ENCODE assay signal across 22 cellular contexts in the genomic region with DNA sequence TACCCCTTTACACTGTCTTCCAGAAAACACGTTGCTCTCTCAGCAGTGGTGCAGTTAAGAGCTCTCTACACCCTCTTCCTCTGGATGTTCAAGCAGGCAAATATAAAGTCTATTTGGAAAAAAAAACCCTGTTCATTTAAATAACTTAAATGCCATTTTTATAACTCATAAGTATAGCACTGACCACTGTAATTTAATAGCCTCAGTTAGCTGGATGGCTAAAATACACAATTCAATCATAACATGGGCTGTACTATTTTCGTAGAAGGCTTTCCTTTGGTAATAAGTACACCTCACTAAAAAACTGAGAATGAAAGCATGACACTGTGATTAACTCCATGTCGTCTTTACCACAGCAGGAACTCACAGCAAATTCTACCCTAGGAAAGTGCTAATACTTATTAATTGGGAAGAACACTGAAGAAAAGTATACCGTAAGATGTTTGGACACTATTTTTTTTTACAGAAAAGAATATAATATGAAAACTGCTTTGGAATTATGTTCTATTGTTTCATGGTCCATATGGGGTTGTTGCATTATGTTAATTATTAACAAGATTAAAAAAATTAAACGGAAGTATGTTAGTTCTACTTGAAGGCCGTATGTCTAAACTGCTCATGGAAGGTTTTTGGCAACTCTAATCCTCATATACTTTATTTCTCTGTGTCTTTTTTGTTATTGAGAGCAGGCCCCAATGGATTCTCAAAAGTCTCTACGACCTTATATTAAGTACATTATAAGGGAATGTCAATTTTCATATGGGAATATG.
A peak's percentile ranks its signal among the peaks of the same experiment; 100 is the strongest.
DNase-seq lines count a peak whose midpoint lies in the region; FAIRE-seq and TF ChIP-seq lines count a peak whose summit lies in the region.
"Had no signal": no experiment of that assay in that cellular context is flagged by ENCODE, and none has a peak within 500 bp of the region (broad histone marks: within the 10 kb centered on the region; RNA-seq: fewer than 3 reads in every experiment).

No MANE protein-coding gene starts in this region.

- H3K9me3 ChIP-seq in endodermal cell (ENCODE audit: control insufficient read depth, low read length) (no peaks in the 10 kb centered on the region), hepatocyte (ENCODE audit: low read depth) (no peaks in the 10 kb centered on the region)
- H3K9me3 ChIP-seq: BLaER1, esophagus muscularis mucosa, sigmoid colon had no signal

- TF ChIP-seq CTCF in endodermal cell (conservative IDR thresholded peaks at IDR 0.05), result no peak
- no peak for TF ChIP-seq CTCF in osteocyte (IDR thresholded peaks at IDR 0.05)
- no peak for TF ChIP-seq CTCF in hepatocyte (IDR thresholded peaks at IDR 0.05; ENCODE audit: poor library complexity)

- H3K4me3 Mint-ChIP-seq in endodermal cell, result no peak overlapping the region
- H3K4me3 Mint-ChIP-seq in osteocyte (ENCODE audit: unreplicated experiment), result peak overlapping the region; percentile 40
- H3K4me3 Mint-ChIP-seq: activated CD8-positive, alpha-beta T cell treated with anti-CD3 and anti-CD28 coated beads, Interleukin-2, amount 10 ng/mL, durations not matched to agents 7 days and 5 days; natural killer cell treated with Interleukin-12 subunit alpha and Interleukin-12 subunit beta and Interleukin-15 and Interleukin-18, amount 100 ng/mL, for 72 hours had no signal

- peaks cover 8% of the 10 kb centered on the region for H3K4me1 ChIP-seq in endodermal cell (ENCODE audit: control insufficient read depth, insufficient read depth, low read length)
- no peaks in the 10 kb centered on the region for H3K4me1 ChIP-seq in hepatocyte (ENCODE audit: insufficient read depth)
- H3K4me1 ChIP-seq: BLaER1, esophagus muscularis mucosa, sigmoid colon had no signal

- H3K27me3 Mint-ChIP-seq in endodermal cell (ENCODE audit: insufficient read depth), result no peaks in the 10 kb centered on the region
- H3K27me3 Mint-ChIP-seq in osteocyte (ENCODE audit: unreplicated experiment), result no peaks in the 10 kb centered on the region
- H3K27me3 Mint-ChIP-seq: natural killer cell treated with Interleukin-12 subunit alpha and Interleukin-12 subunit beta and Interleukin-15 and Interleukin-18, amount 100 ng/mL, for 72 hours had no signal

- peaks cover 47% of the 10 kb centered on the region for H3K4me1 Mint-ChIP-seq in endodermal cell
- H3K4me1 Mint-ChIP-seq in osteocyte (ENCODE audit: unreplicated experiment), result peaks cover 17% of the 10 kb centered on the region

- H3K79me2 ChIP-seq in hepatocyte, result no peaks in the 10 kb centered on the region

- peak overlapping the region; percentile 40 for H3K27ac Mint-ChIP-seq in endodermal cell
- H3K27ac Mint-ChIP-seq in osteocyte (ENCODE audit: unreplicated experiment), result peak overlapping the region; percentile 77
- H3K27ac Mint-ChIP-seq: activated CD8-positive, alpha-beta T cell treated with anti-CD3 and anti-CD28 coated beads, Interleukin-2, amount 10 ng/mL, durations not matched to agents 7 days and 5 days; activated T-helper 2 cell treated with anti-CD3 and anti-CD28 coated beads, Interferon-gamma antibody, Interleukin-2, Interleukin-4, amounts not matched to agents 10 μg/mL and 5 μg/mL and 100 μg/mL, durations not matched to agents 14 hours and 24 hours and 36 hours; natural killer cell treated with Interleukin-12 subunit alpha and Interleukin-12 subunit beta and Interleukin-15 and Interleukin-18, amount 100 ng/mL, for 72 hours had no signal

- no peak overlapping the region for H3K4me2 ChIP-seq in hepatocyte
- H3K4me2 ChIP-seq: BLaER1 had no signal

- no peaks in the 10 kb centered on the region for H4K20me1 ChIP-seq in hepatocyte (ENCODE audit: insufficient read depth, poor library complexity, severe bottlenecking)
- H4K20me1 ChIP-seq: BLaER1 had no signal

- 86% methylated on average over 5 of the region's 7 CpGs; no CpG with 5 or more reads in 1 of the 2 experiments for WGBS in endodermal cell (ENCODE audit: insufficient coverage in 1 of 2, insufficient read length in 1 of 2), 2 experiments
- WGBS in hepatocyte (ENCODE audit: low lambda C conversion rate, missing lambda C conversion rate), result 80% methylated on average over 7 of the region's 7 CpGs

- FAIRE-seq in RCC 7860 (lab: Jason Lieb, UNC), result no peak
- FAIRE-seq: urothelium cell line had no signal

- DNase-seq in EH (ENCODE audit: low read depth) (peak; percentile 86), RCC 7860 (ENCODE audit: low spot score) (peak; percentile 21), endodermal cell (no peak), osteocyte (ENCODE audit: extremely low spot score, unreplicated experiment) (no peak), T-helper 9 cell (no peak), hepatocyte (ENCODE audit: low spot score) (no peak), NOMO-1 (lab: John Stamatoyannopoulos, UW; ENCODE audit: unreplicated experiment in 2 of 2) (no peak)
- no peak for DNase-seq in stimulated activated CD4-positive, alpha-beta T cell treated with anti-CD3 and anti-CD28 coated beads, Interleukin-4, amount 100 ng/mL, for 4 hours
- DNase-seq: activated CD8-positive, alpha-beta T cell treated with anti-CD3 and anti-CD28 coated beads, Interleukin-2, amount 10 ng/mL, durations not matched to agents 7 days and 5 days; aorta; DMS79 treated with DMSO at 0.1 percent for 48 hours; dorsolateral prefrontal cortex; Karpas-422; NCI-H1436; NCI-H446 treated with DMSO at 0.1 percent for 48 hours; sigmoid colon; stimulated activated naive CD4-positive, alpha-beta T cell had no signal

- H3K27me3 ChIP-seq in endodermal cell (ENCODE audit: control insufficient read depth, insufficient read depth, low read length, poor library complexity, severe bottlenecking) (no peaks in the 10 kb centered on the region), hepatocyte (no peaks in the 10 kb centered on the region)
- H3K27me3 ChIP-seq: BLaER1, dorsolateral prefrontal cortex, esophagus muscularis mucosa, sigmoid colon had no signal

- no peaks in the 10 kb centered on the region for H3K36me3 ChIP-seq in endodermal cell (ENCODE audit: control insufficient read depth, insufficient read depth, low read length)
- H3K36me3 ChIP-seq in hepatocyte (replicated peaks; ENCODE audit: insufficient read depth, low read depth), result no peaks in the 10 kb centered on the region
- H3K36me3 ChIP-seq: BLaER1, esophagus muscularis mucosa, sigmoid colon had no signal

- H3K27ac ChIP-seq in endodermal cell (ENCODE audit: low read depth, low read length), result no peak overlapping the region
- no peak overlapping the region for H3K27ac ChIP-seq in hepatocyte
- H3K27ac ChIP-seq: BLaER1, dorsolateral prefrontal cortex, esophagus muscularis mucosa, sigmoid colon had no signal

- H3K4me3 ChIP-seq in endodermal cell (ENCODE audit: low read length), result no peak overlapping the region
- H3K4me3 ChIP-seq in hepatocyte, result no peak overlapping the region
- H3K4me3 ChIP-seq: BLaER1, dorsolateral prefrontal cortex, esophagus muscularis mucosa, sigmoid colon had no signal

- H3K9me3 Mint-ChIP-seq in endodermal cell (no peaks in the 10 kb centered on the region), osteocyte (ENCODE audit: unreplicated experiment) (peaks cover 5% of the 10 kb centered on the region)
- H3K9me3 Mint-ChIP-seq: activated T-helper 2 cell treated with anti-CD3 and anti-CD28 coated beads, Interferon-gamma antibody, Interleukin-2, Interleukin-4, amounts not matched to agents 10 μg/mL and 5 μg/mL and 100 μg/mL, durations not matched to agents 14 hours and 24 hours and 36 hours; natural killer cell treated with Interleukin-12 subunit alpha and Interleukin-12 subunit beta and Interleukin-15 and Interleukin-18, amount 100 ng/mL, for 72 hours had no signal

- no peaks in the 10 kb centered on the region for H3K36me3 Mint-ChIP-seq in endodermal cell (ENCODE audit: low read depth)
- no peaks in the 10 kb centered on the region for H3K36me3 Mint-ChIP-seq in osteocyte (ENCODE audit: unreplicated experiment)
- H3K36me3 Mint-ChIP-seq: natural killer cell treated with Interleukin-12 subunit alpha and Interleukin-12 subunit beta and Interleukin-15 and Interleukin-18, amount 100 ng/mL, for 72 hours had no signal

- no peaks in the 10 kb centered on the region for H3K9me2 ChIP-seq in hepatocyte (replicated peaks; ENCODE audit: insufficient read depth)

- H3K9ac ChIP-seq in endodermal cell (ENCODE audit: extremely low read depth, low read length, poor library complexity, severe bottlenecking), result no peak overlapping the region
- H3K9ac ChIP-seq: BLaER1 had no signal

- H2AFZ ChIP-seq in hepatocyte, result no peak overlapping the region

Comparison
In these comparisons a context has a peak if more than half of its experiments do, and no peak if none do; other contexts are left out.
1. DNase-seq: peak in EH (single experiment) and RCC 7860 (single experiment); none in endodermal cell (single experiment), osteocyte (single experiment), T-helper 9 cell (single experiment), stimulated activated CD4-positive, alpha-beta T cell treated with anti-CD3 and anti-CD28 coated beads, Interleukin-4, amount 100 ng/mL, for 4 hours (0 of 2), hepatocyte (single experiment) and NOMO-1 (0 of 2).